In the genomic region with DNA sequence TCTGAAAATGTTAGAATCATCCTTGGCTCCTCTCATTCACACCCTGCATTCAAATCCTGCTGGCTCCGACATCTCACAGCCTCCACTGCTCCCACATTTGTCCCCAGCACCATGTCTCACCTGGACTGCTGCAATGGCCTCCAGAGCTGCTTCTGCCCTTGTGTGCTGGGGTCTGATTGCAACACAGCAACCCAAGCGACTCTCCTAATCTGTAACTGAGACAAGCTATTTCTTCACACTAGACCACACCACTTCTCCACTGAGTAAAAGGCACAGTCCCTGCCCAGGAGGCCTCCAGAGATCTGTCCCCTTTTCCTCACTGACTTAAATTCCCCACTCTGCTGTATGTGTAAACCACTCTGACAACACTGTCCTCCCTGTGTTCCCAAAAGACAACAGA, we compare ENCODE assay signal across 1 cellular context.
TF ChIP-seq lines count a peak whose summit lies in the region.

No MANE protein-coding gene starts in this region.

TF ChIP-seq in HepG2, 621 proteins besides CTCF, POLR2A, EP300 and RAD21 (continued from another document):
- TF ChIP-seq SIN3A (IDR thresholded peaks at IDR 0.05; ENCODE audit: borderline replicate concordance, low read depth, low read length): no peak
